Comparison of ENCODE assay signal across 1 cellular context in the genomic region with DNA sequence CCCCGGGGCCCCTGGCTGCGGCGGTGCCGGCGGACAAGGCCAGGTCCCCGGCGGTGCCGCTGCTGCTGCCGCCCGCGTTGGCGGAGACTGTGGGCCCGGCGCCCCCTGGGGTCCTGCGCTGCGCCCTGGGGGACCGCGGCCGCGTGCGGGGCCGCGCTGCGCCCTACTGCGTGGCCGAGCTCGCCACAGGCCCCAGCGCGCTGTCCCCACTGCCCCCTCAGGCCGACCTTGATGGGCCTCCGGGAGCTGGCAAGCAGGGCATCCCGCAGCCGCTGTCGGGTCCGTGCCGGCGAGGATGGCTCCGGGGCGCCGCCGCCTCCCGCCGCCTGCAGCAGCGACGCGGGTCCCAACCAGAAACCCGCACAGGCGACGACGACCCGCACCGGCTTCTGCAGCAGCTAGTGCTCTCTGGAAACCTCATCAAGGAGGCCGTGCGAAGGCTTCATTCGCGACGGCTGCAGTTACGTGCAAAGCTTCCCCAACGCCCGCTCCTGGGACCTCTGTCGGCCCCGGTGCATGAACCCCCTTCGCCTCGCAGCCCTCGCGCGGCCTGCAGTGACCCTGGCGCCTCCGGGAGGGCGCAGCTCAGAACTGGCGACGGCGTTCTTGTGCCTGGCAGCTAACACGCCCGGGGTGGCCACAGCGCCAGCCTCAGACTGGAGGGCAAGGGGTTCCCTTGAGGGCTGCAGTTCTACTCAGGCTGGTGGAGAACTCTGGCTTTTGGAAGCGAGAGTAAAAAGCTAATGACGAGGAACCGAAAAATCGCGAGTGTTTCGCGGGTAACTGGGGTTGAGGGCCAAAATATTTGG.
TF ChIP-seq lines count a peak whose summit lies in the region.

No MANE protein-coding gene starts in this region.

TF ChIP-seq in H1, 55 proteins besides CTCF, POLR2A, EP300 and RAD21:
- TF ChIP-seq BCL11A (IDR thresholded peaks at IDR 0.05; ENCODE audit: low read depth in 2 of 2, low read length in 2 of 2), result no peak
- TF ChIP-seq TBP (IDR thresholded peaks at IDR 0.05; ENCODE audit: low read depth, low read length), result 0 out of 2 replicates have a peak, but pooled peaks have one; percentile 29
- TF ChIP-seq RXRA (IDR thresholded peaks at IDR 0.05; ENCODE audit: insufficient read depth, low read depth, low read length), result no peak
- no peak for TF ChIP-seq MAFK (IDR thresholded peaks at IDR 0.05; ENCODE audit: low read depth, low read length)
- no peak for TF ChIP-seq POU5F1 (IDR thresholded peaks at IDR 0.05; ENCODE audit: low read depth, low read length)
- TF ChIP-seq NRF1 (IDR thresholded peaks at IDR 0.05; ENCODE audit: low read depth, low read length), result no peak
- no peak for TF ChIP-seq FOSL1 (IDR thresholded peaks at IDR 0.05; ENCODE audit: insufficient read depth, low read depth, low read length)
- TF ChIP-seq, protein P1, sequence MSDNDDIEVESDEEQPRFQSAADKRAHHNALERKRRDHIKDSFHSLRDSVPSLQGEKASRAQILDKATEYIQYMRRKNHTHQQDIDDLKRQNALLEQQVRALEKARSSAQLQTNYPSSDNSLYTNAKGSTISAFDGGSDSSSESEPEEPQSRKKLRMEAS (IDR thresholded peaks at IDR 0.05), result 0 out of 2 replicates have a peak, but pooled peaks have one; percentile 31
- peak; percentile 54 for TF ChIP-seq EZH2 (IDR thresholded peaks at IDR 0.05; ENCODE audit: low read depth, low read length, severe bottlenecking)
- TF ChIP-seq KDM1A (IDR thresholded peaks at IDR 0.05; ENCODE audit: borderline replicate concordance, low read length), result no peak
- no peak for TF ChIP-seq SP4 (IDR thresholded peaks at IDR 0.05; ENCODE audit: low read length)
- TF ChIP-seq ASH2L (IDR thresholded peaks at IDR 0.05; ENCODE audit: low read length), result peak; percentile 28
- no peak; a peak in 1 of 4 replicates for TF ChIP-seq SIN3A (conservative IDR thresholded peaks at IDR 0.05 in 1 of 2, IDR thresholded peaks at IDR 0.05 in 1 of 2; ENCODE audit: low read depth in 1 of 2, low read length in 2 of 2)
- TF ChIP-seq TAF1 (IDR thresholded peaks at IDR 0.05; ENCODE audit: low read depth, low read length), result peak; percentile 50; the same call in 1 of the 2 replicates
- no peak for TF ChIP-seq JUND (IDR thresholded peaks at IDR 0.05; ENCODE audit: low read length)
- TF ChIP-seq CTBP2 (IDR thresholded peaks at IDR 0.05; ENCODE audit: borderline replicate concordance, insufficient read depth, insufficient read length, low read length), result peak; percentile 9
- TF ChIP-seq, protein P2, sequence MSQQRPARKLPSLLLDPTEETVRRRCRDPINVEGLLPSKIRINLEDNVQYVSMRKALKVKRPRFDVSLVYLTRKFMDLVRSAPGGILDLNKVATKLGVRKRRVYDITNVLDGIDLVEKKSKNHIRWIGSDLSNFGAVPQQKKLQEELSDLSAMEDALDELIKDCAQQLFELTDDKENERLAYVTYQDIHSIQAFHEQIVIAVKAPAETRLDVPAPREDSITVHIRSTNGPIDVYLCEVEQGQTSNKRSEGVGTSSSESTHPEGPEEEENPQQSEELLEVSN (IDR thresholded peaks at IDR 0.05), result peak; percentile 49; the same call in 1 of the 2 replicates
- TF ChIP-seq SUZ12 (IDR thresholded peaks at IDR 0.05; ENCODE audit: low read length), result peak; percentile 4; the same call in 1 of the 2 replicates
- no peak for TF ChIP-seq POLR2AphosphoS5 (IDR thresholded peaks at IDR 0.05; ENCODE audit: low read depth, low read length)
- peak; percentile 79 for TF ChIP-seq KDM4A (IDR thresholded peaks at IDR 0.05; ENCODE audit: low read depth, low read length, severe bottlenecking)
- TF ChIP-seq TCF12 (IDR thresholded peaks at IDR 0.05; ENCODE audit: low read depth, low read length), result no peak
- TF ChIP-seq SRF (IDR thresholded peaks at IDR 0.05; ENCODE audit: low read depth, low read length), result no peak
- TF ChIP-seq RFX5 (IDR thresholded peaks at IDR 0.05; ENCODE audit: borderline replicate concordance, low read depth, low read length), result no peak
- TF ChIP-seq RBBP5 (IDR thresholded peaks at IDR 0.05; ENCODE audit: borderline replicate concordance, low read depth, low read length), result peak; percentile 60; the same call in 1 of the 2 replicates
- TF ChIP-seq SIX5 (IDR thresholded peaks at IDR 0.05; ENCODE audit: low read depth, low read length), result no peak
- TF ChIP-seq CHD2 (IDR thresholded peaks at IDR 0.05; ENCODE audit: low read length), result no peak
TF ChIP-seq in H1: peak in this region for 10.
